13 cellular contexts compared by ENCODE assay signal in the genomic region with DNA sequence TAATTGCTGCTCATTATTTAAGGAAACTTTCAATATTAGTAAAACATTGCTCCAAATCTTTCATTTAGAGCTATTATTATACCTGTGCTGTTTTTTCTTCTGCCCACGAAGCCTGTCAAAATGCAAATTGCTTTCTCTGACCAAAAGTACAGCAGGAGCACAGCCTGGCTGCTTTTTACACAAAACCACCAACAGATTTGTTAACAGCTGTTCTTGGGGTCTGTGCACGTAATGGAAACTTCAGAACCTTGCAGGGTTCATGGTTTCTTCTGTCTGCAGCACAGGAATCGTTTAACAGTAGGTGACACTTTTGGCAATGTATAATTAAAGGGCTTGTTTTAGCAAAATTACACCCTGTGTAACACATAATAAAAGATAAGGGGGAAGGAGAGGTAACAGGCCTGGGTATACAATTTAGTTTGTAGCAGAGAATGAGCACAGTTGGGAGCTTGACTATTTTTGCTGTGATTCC.
DNase-seq lines count a peak whose midpoint lies in the region; ATAC-seq and TF ChIP-seq lines count a peak whose summit lies in the region.
"Had no signal": no experiment of that assay in that cellular context is flagged by ENCODE, and none has a peak within 500 bp of the region (broad histone marks: within the 10 kb centered on the region; RNA-seq: fewer than 3 reads in every experiment).

No MANE protein-coding gene starts in this region.

- ATAC-seq in GM21367 (IDR thresholded peaks at IDR 0.05; ENCODE audit: unreplicated experiment) (peak; percentile 96), HG03108 (IDR thresholded peaks at IDR 0.05; ENCODE audit: unreplicated experiment) (peak; percentile 95)
- ATAC-seq: left ventricle myocardium superior had no signal

- peak overlapping the region; percentile 56 for H3K4me3 ChIP-seq in GM12865 (ENCODE audit: low read depth, low read length)
- H3K4me3 ChIP-seq: vagina had no signal

- DNase-seq in GM12865 (ENCODE audit: low read depth) (peak; percentile 94), NCI-H69 (lab: John Stamatoyannopoulos, UW) (peak; percentile 96), dermis blood vessel endothelial cell (no peak), T-helper 2 cell (no peak), anterior cingulate cortex (lab: John Stamatoyannopoulos, UW) (no peak), NCI-H1436 (lab: John Stamatoyannopoulos, UW) (no peak)
- DNase-seq: activated T-cell treated with anti-CD3 and anti-CD28 coated beads, Interleukin-2, amount 50 U/mL, for 1 hour; CD8-positive, alpha-beta memory T cell; left ventricle myocardium superior; SIG-M5 had no signal

- TF ChIP-seq CTCF in GM12865 (IDR thresholded peaks at IDR 0.05; ENCODE audit: insufficient read depth, low read depth, low read length, missing control alignments) = no peak

Comparison
In these comparisons a context has a peak if more than half of its experiments do, and no peak if none do; other contexts are left out.
1. DNase-seq: peak in GM12865 (single experiment) and NCI-H69 (single experiment); none in dermis blood vessel endothelial cell (single experiment), T-helper 2 cell (0 of 5), anterior cingulate cortex (0 of 58) and NCI-H1436 (single experiment).